In the genomic region with DNA sequence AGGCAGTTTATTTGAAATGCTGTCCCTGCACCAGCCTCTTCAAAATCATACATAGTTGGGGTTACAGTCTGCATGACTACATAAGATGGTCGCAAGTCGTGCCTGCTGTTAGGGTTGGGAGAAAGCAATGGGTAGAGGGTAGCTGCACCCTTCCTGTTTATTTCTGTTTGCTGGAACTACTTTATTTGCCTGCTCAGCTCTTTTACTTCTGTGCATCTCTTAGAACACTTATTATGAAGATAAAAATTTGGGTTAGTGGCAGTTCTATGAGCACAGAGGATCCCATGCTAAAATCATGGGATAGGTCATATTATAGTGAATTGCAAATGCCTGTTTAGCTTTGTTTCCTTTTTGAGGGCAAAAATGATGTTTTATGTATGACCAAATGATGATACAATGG, we compare ENCODE assay signal across 1 cellular context.
A peak's percentile ranks its signal among the peaks of the same experiment; 100 is the strongest.
TF ChIP-seq lines count a peak whose summit lies in the region.

No MANE protein-coding gene starts in this region.

TF ChIP-seq in HepG2, 621 proteins besides CTCF, POLR2A, EP300 and RAD21 (continued from another document):
- TF ChIP-seq ZNF710 (CRISPR knock-in tag; IDR thresholded peaks at IDR 0.05; ENCODE audit: borderline replicate concordance) (no peak), SMYD3 (CRISPR knock-in tag; IDR thresholded peaks at IDR 0.05) (no peak), ZMYM2 (CRISPR knock-in tag; IDR thresholded peaks at IDR 0.05) (no peak), MAFF (IDR thresholded peaks at IDR 0.05; ENCODE audit: low read depth, low read length) (peak; percentile 51), NFKBIZ (CRISPR knock-in tag; IDR thresholded peaks at IDR 0.05) (no peak), POGK (CRISPR knock-in tag; conservative IDR thresholded peaks at IDR 0.05) (no peak), ZNF773 (CRISPR knock-in tag; IDR thresholded peaks at IDR 0.05; ENCODE audit: borderline replicate concordance) (no peak)
- TF ChIP-seq, protein P1, sequence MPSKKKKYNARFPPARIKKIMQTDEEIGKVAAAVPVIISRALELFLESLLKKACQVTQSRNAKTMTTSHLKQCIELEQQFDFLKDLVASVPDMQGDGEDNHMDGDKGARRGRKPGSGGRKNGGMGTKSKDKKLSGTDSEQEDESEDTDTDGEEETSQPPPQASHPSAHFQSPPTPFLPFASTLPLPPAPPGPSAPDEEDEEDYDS (CRISPR knock-in tag; IDR thresholded peaks at IDR 0.05): no peak
- TF ChIP-seq, protein P2, sequence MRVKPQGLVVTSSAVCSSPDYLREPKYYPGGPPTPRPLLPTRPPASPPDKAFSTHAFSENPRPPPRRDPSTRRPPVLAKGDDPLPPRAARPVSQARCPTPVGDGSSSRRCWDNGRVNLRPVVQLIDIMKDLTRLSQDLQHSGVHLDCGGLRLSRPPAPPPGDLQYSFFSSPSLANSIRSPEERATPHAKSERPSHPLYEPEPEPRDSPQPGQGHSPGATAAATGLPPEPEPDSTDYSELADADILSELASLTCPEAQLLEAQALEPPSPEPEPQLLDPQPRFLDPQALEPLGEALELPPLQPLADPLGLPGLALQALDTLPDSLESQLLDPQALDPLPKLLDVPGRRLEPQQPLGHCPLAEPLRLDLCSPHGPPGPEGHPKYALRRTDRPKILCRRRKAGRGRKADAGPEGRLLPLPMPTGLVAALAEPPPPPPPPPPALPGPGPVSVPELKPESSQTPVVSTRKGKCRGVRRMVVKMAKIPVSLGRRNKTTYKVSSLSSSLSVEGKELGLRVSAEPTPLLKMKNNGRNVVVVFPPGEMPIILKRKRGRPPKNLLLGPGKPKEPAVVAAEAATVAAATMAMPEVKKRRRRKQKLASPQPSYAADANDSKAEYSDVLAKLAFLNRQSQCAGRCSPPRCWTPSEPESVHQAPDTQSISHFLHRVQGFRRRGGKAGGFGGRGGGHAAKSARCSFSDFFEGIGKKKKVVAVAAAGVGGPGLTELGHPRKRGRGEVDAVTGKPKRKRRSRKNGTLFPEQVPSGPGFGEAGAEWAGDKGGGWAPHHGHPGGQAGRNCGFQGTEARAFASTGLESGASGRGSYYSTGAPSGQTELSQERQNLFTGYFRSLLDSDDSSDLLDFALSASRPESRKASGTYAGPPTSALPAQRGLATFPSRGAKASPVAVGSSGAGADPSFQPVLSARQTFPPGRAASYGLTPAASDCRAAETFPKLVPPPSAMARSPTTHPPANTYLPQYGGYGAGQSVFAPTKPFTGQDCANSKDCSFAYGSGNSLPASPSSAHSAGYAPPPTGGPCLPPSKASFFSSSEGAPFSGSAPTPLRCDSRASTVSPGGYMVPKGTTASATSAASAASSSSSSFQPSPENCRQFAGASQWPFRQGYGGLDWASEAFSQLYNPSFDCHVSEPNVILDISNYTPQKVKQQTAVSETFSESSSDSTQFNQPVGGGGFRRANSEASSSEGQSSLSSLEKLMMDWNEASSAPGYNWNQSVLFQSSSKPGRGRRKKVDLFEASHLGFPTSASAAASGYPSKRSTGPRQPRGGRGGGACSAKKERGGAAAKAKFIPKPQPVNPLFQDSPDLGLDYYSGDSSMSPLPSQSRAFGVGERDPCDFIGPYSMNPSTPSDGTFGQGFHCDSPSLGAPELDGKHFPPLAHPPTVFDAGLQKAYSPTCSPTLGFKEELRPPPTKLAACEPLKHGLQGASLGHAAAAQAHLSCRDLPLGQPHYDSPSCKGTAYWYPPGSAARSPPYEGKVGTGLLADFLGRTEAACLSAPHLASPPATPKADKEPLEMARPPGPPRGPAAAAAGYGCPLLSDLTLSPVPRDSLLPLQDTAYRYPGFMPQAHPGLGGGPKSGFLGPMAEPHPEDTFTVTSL (CRISPR knock-in tag; IDR thresholded peaks at IDR 0.05; ENCODE audit: borderline replicate concordance): no peak
